In the genomic region with DNA sequence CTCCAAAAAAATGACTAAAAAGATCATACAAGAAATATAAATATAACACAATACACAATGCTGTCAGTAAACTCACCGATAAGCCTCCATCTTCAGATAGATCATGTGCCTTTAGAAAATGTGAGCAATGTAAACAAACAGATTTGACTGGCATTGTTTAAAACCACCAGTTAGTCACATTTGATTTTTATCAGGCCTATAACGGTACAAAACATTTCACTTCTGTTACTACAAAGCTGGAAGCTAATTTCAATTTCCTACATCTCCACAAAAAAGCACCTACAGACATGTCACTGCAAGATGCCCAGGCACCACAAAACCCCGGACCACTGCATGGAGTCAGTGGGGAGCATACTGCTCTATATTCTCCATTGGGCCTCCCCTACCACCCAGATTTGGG, we compare ENCODE assay signal across 10 cellular contexts. TPM values are rescaled to one million over a fixed set of nuclear protein-coding genes. Genes with fewer than 3 reads are reported as not detected.
A peak's percentile ranks its signal among the peaks of the same experiment; 100 is the strongest.
DNase-seq lines count a peak whose midpoint lies in the region; ATAC-seq and TF ChIP-seq lines count a peak whose summit lies in the region.
"Had no signal": no experiment of that assay in that cellular context is flagged by ENCODE, and none has a peak within 500 bp of the region (broad histone marks: within the 10 kb centered on the region; RNA-seq: fewer than 3 reads in every experiment).

No MANE protein-coding gene starts in this region.

- H3K36me3 Mint-ChIP-seq in T-helper 17 cell (ENCODE audit: low read depth): peaks cover 3% of the 10 kb centered on the region
- peaks cover 4% of the 10 kb centered on the region for H3K36me3 Mint-ChIP-seq in stimulated activated memory B cell treated with anti-CD40 and anti-IgM and Interleukin-4, amounts not matched to agents 10 μg/mL and 1 μg/mL and 100 μg/mL, for 72 hours

- peak overlapping the region in 3 of 4 donors; percentile 51 to 71 (median 66) for H3K27ac ChIP-seq in gastroesophageal sphincter

- peaks cover 56% of the 10 kb centered on the region for H3K4me1 Mint-ChIP-seq in T-helper 17 cell
- H3K4me1 Mint-ChIP-seq in stimulated activated memory B cell treated with anti-CD40 and anti-IgM and Interleukin-4, amounts not matched to agents 10 μg/mL and 1 μg/mL and 100 μg/mL, for 72 hours: peaks cover 61% of the 10 kb centered on the region

- TF ChIP-seq EP300 in gastroesophageal sphincter (IDR thresholded peaks at IDR 0.05): no peak

- 12 to 19% methylated on average over 3 of the region's 3 CpGs for WGBS in gastroesophageal sphincter (ENCODE audit: low coverage in 1 of 2), 2 donors

- ATAC-seq in T-helper 17 cell (peak; percentile 78), gastroesophageal sphincter (no peak)
- ATAC-seq in stimulated activated memory B cell treated with anti-CD40 and anti-IgM and Interleukin-4, amounts not matched to agents 10 μg/mL and 1 μg/mL and 100 μg/mL, for 72 hours: no peak

- peak; percentile 29 for DNase-seq in DMS79 treated with DMSO at 0.1 percent for 48 hours (lab: John Stamatoyannopoulos, UW)
- DNase-seq in DMS79 (lab: John Stamatoyannopoulos, UW): no peak
- no peak for DNase-seq in T-helper 17 cell
- DNase-seq in dedifferentiated amniotic fluid mesenchymal stem cell (ENCODE audit: extremely low spot score): no peak
- DNase-seq in stimulated activated CD8-positive, alpha-beta memory T cell treated with anti-CD3 and anti-CD28 coated beads, Interleukin-4, amount 100 ng/mL, for 48 hours: no peak
- DNase-seq in medulla oblongata (ENCODE audit: extremely low spot score): no peak
- DNase-seq: effector CD4-positive, alpha-beta T cell had no signal

- no peak for TF ChIP-seq CTCF in gastroesophageal sphincter (IDR thresholded peaks at IDR 0.05)

- no peaks in the 10 kb centered on the region for H3K36me3 ChIP-seq in gastroesophageal sphincter
- H3K36me3 ChIP-seq: suprapubic skin had no signal

- H3K4me1 ChIP-seq in gastroesophageal sphincter: peaks cover 31 to 86% (median 41%) of the 10 kb centered on the region in 3 donors

- no peaks in the 10 kb centered on the region for H3K9me3 ChIP-seq in T-helper 17 cell (ENCODE audit: control insufficient read depth, low read length, poor library complexity, severe bottlenecking)
- no peaks in the 10 kb centered on the region for H3K9me3 ChIP-seq in gastroesophageal sphincter
- H3K9me3 ChIP-seq: suprapubic skin had no signal

- H3K4me3 Mint-ChIP-seq in T-helper 17 cell: peak overlapping the region; percentile 83
- H3K4me3 Mint-ChIP-seq in stimulated activated memory B cell treated with anti-CD40 and anti-IgM and Interleukin-4, amounts not matched to agents 10 μg/mL and 1 μg/mL and 100 μg/mL, for 72 hours: no peak overlapping the region

- H3K27me3 Mint-ChIP-seq in T-helper 17 cell: no peaks in the 10 kb centered on the region
- H3K27me3 Mint-ChIP-seq in stimulated activated memory B cell treated with anti-CD40 and anti-IgM and Interleukin-4, amounts not matched to agents 10 μg/mL and 1 μg/mL and 100 μg/mL, for 72 hours: no peaks in the 10 kb centered on the region

- no peak overlapping the region for H3K4me3 ChIP-seq in gastroesophageal sphincter
- H3K4me3 ChIP-seq: suprapubic skin had no signal

- no peaks in the 10 kb centered on the region for H3K27me3 ChIP-seq in gastroesophageal sphincter
- H3K27me3 ChIP-seq: suprapubic skin had no signal

- no peak for TF ChIP-seq POLR2A in gastroesophageal sphincter (IDR thresholded peaks at IDR 0.05)

- no peaks in the 10 kb centered on the region for H3K9me3 Mint-ChIP-seq in stimulated activated memory B cell treated with anti-CD40 and anti-IgM and Interleukin-4, amounts not matched to agents 10 μg/mL and 1 μg/mL and 100 μg/mL, for 72 hours

- H3K27ac Mint-ChIP-seq in T-helper 17 cell: peak overlapping the region; percentile 92
- H3K27ac Mint-ChIP-seq in stimulated activated memory B cell treated with anti-CD40 and anti-IgM and Interleukin-4, amounts not matched to agents 10 μg/mL and 1 μg/mL and 100 μg/mL, for 72 hours: peak overlapping the region; percentile 26

RNA-seq across cellular contexts. Expression of gene SGMS1, which starts 18.9 kb away (rescaled TPM):
- total RNA-seq in T-helper 17 cell (10 to 100 TPM; 45.3 to 51.3 TPM), gastroesophageal sphincter (100 to 1,000 TPM in 1 of 4 donors, 10 to 100 TPM in 3; 57.7 to 116 (median 66.1) TPM)
